1 cellular context compared by ENCODE assay signal in the genomic region with DNA sequence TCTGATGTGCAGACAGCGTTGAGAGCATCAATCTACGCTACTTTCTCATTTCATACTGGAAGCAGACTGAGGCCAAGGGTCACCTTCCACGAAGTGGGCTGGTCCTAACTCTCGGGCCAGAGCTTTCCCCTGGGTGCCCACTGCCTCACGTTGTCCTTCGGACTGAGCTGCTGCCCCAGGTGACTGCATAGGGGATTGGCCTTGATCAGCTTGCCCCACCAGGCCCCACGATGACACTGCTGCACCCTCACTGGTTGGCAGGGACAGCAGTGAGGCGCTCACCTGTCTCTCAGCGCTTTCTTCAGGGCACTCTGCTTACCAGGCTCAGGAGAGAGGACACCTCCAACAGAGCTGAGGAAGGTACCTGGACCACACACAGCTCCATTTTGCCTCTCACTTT.
TF ChIP-seq lines count a peak whose summit lies in the region.

No MANE protein-coding gene starts in this region.

TF ChIP-seq in IMR-90, 13 proteins besides CTCF, POLR2A, EP300 and RAD21:
- TF ChIP-seq, protein P1, sequence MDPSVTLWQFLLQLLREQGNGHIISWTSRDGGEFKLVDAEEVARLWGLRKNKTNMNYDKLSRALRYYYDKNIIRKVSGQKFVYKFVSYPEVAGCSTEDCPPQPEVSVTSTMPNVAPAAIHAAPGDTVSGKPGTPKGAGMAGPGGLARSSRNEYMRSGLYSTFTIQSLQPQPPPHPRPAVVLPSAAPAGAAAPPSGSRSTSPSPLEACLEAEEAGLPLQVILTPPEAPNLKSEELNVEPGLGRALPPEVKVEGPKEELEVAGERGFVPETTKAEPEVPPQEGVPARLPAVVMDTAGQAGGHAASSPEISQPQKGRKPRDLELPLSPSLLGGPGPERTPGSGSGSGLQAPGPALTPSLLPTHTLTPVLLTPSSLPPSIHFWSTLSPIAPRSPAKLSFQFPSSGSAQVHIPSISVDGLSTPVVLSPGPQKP (IDR thresholded peaks at IDR 0.05; ENCODE audit: borderline replicate concordance, low read depth, low read length) = no peak
- TF ChIP-seq FOS (IDR thresholded peaks at IDR 0.05; ENCODE audit: low read depth, low read length) = no peak
- no peak for TF ChIP-seq MAFK (IDR thresholded peaks at IDR 0.05; ENCODE audit: low read depth, low read length)
- TF ChIP-seq MAZ (IDR thresholded peaks at IDR 0.05; ENCODE audit: borderline replicate concordance, low read depth, low read length) = no peak
- no peak for TF ChIP-seq CEBPB (IDR thresholded peaks at IDR 0.05; ENCODE audit: low read depth, low read length)
- no peak for TF ChIP-seq MXI1 (IDR thresholded peaks at IDR 0.05; ENCODE audit: borderline replicate concordance, low read depth, low read length)
- no peak for TF ChIP-seq SMC3 (IDR thresholded peaks at IDR 0.05; ENCODE audit: low read depth, low read length)
- no peak for TF ChIP-seq CHD1 (IDR thresholded peaks at IDR 0.05; ENCODE audit: low read depth, low read length)
- TF ChIP-seq RFX5 (IDR thresholded peaks at IDR 0.05; ENCODE audit: low read depth, low read length) = no peak
- no peak for TF ChIP-seq RCOR1 (IDR thresholded peaks at IDR 0.05; ENCODE audit: insufficient replicate concordance, low read length)
- TF ChIP-seq, protein P2, sequence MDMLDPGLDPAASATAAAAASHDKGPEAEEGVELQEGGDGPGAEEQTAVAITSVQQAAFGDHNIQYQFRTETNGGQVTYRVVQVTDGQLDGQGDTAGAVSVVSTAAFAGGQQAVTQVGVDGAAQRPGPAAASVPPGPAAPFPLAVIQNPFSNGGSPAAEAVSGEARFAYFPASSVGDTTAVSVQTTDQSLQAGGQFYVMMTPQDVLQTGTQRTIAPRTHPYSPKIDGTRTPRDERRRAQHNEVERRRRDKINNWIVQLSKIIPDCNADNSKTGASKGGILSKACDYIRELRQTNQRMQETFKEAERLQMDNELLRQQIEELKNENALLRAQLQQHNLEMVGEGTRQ (IDR thresholded peaks at IDR 0.05; ENCODE audit: low read depth, low read length) = no peak
- no peak for TF ChIP-seq NFE2L2 (IDR thresholded peaks at IDR 0.05; ENCODE audit: low read depth, low read length)
- no peak for TF ChIP-seq BHLHE40 (IDR thresholded peaks at IDR 0.05; ENCODE audit: low read depth, low read length)
